Comparison of ENCODE assay signal across 22 cellular contexts in genomic region chr2:29255006-29255405, GRCh38.
A peak's percentile ranks its signal among the peaks of the same experiment; 100 is the strongest.
DNase-seq lines count a peak whose midpoint lies in the region; FAIRE-seq and TF ChIP-seq lines count a peak whose summit lies in the region.
"Had no signal": no experiment of that assay in that cellular context is flagged by ENCODE, and none has a peak within 500 bp of the region (broad histone marks: within the 10 kb centered on the region; RNA-seq: fewer than 3 reads in every experiment).

No MANE protein-coding gene starts in this region.

- H3K27me3 ChIP-seq in H1 (replicated peaks in 1 of 4; ENCODE audit: control insufficient read depth in 3 of 4, extremely low read depth in 1 of 4, insufficient read depth in 3 of 4, low read length in 3 of 4) (no peaks in the 10 kb centered on the region), sigmoid colon (no peaks in the 10 kb centered on the region), small intestine (ENCODE audit: control insufficient read depth in 2 of 2, insufficient read depth in 2 of 2, low read length in 2 of 2) (no peaks in the 10 kb centered on the region)
- H3K27me3 ChIP-seq: BLaER1 had no signal

- TF ChIP-seq EP300 in H1 (IDR thresholded peaks at IDR 0.05; ENCODE audit: borderline replicate concordance in 1 of 2, low read depth in 2 of 2, low read length in 2 of 2), result no peak
- TF ChIP-seq EP300 in sigmoid colon (IDR thresholded peaks at IDR 0.05), result no peak

- peak overlapping the region in 2 of 3 experiments; percentile 30 to 32 for H3K27ac Mint-ChIP-seq in nephron
- H3K27ac Mint-ChIP-seq: CD4-positive, alpha-beta memory T cell; GM23338; HFFc6; IgD-negative memory B cell had no signal

- H3K23me2 ChIP-seq in H1 (ENCODE audit: low read depth, low read length), result no peaks in the 10 kb centered on the region

- H3K4me3 ChIP-seq in H1 (ENCODE audit: extremely low read depth in 1 of 4, insufficient read depth in 2 of 4, low read depth in 3 of 4, low read length in 4 of 4) (no peak overlapping the region), sigmoid colon (no peak overlapping the region), small intestine (ENCODE audit: low read depth in 1 of 2, low read length in 2 of 2) (no peak overlapping the region)
- H3K4me3 ChIP-seq: BLaER1, GM23338 had no signal

- H3K27ac ChIP-seq in H1 (ENCODE audit: low read depth, low read length) (no peak overlapping the region), sigmoid colon (no peak overlapping the region), small intestine (ENCODE audit: low read depth in 1 of 2, low read length in 1 of 2) (no peak overlapping the region)
- H3K27ac ChIP-seq: BLaER1 had no signal

- H2AK5ac ChIP-seq in H1 (ENCODE audit: low read depth, low read length), result no peak overlapping the region

- H2AFZ ChIP-seq in H1 (ENCODE audit: low read length), result no peak overlapping the region
- H2AFZ ChIP-seq: GM23338 had no signal

- intact Hi-C loops in sigmoid colon (cut with DNase I), result no loop called here

- H3K36me3 Mint-ChIP-seq in nephron (ENCODE audit: low read depth), result no peaks in the 10 kb centered on the region
- H3K36me3 Mint-ChIP-seq: CD14-positive monocyte; CD4-positive, alpha-beta memory T cell; IgD-negative memory B cell had no signal

- no peak overlapping the region for H3K4ac ChIP-seq in H1 (replicated peaks; ENCODE audit: insufficient read length, low read depth, low read length)

- no peaks in the 10 kb centered on the region for H3K36me3 ChIP-seq in H1 (ENCODE audit: control insufficient read depth in 2 of 4, insufficient read depth in 4 of 4, low read length in 3 of 4)
- no peaks in the 10 kb centered on the region for H3K36me3 ChIP-seq in sigmoid colon
- no peaks in the 10 kb centered on the region for H3K36me3 ChIP-seq in small intestine (ENCODE audit: control insufficient read depth in 2 of 2, insufficient read depth in 2 of 2, low read length in 2 of 2)
- H3K36me3 ChIP-seq: BLaER1 had no signal

- FAIRE-seq in H1 (lab: Jason Lieb, UNC), result no peak
- no peak for FAIRE-seq in small intestine (lab: Jason Lieb, UNC)
- FAIRE-seq: GM12892, GM18507, HepG2 had no signal

- no peaks in the 10 kb centered on the region for H3K9me3 Mint-ChIP-seq in nephron
- H3K9me3 Mint-ChIP-seq: CD14-positive monocyte; CD4-positive, alpha-beta memory T cell; GM23338; HFFc6 had no signal

- H3K4me2 ChIP-seq in H1 (ENCODE audit: insufficient read depth in 1 of 2, low read depth in 2 of 2, low read length in 2 of 2), result no peak overlapping the region
- H3K4me2 ChIP-seq: BLaER1, GM23338 had no signal

- no peak overlapping the region for H3K9ac ChIP-seq in H1 (replicated peaks in 1 of 4; ENCODE audit: extremely low read depth in 1 of 4, low read depth in 3 of 4, low read length in 3 of 4)
- H3K9ac ChIP-seq: BLaER1 had no signal

- H3K4me3 Mint-ChIP-seq in nephron, result no peak overlapping the region
- H3K4me3 Mint-ChIP-seq: CD4-positive, alpha-beta memory T cell; GM23338; HFFc6; IgD-negative memory B cell had no signal

- no peak overlapping the region for H3K23ac ChIP-seq in H1 (ENCODE audit: insufficient read length)

- H3K9me3 ChIP-seq in H1 (ENCODE audit: insufficient read depth in 2 of 2, low read depth in 1 of 2, low read length in 1 of 2) (no peaks in the 10 kb centered on the region), sigmoid colon (no peaks in the 10 kb centered on the region), small intestine (ENCODE audit: control insufficient read depth, low read depth) (no peaks in the 10 kb centered on the region)
- H3K9me3 ChIP-seq: BLaER1 had no signal

- H3K27me3 Mint-ChIP-seq in nephron (ENCODE audit: low read depth), result peaks cover 31% of the 10 kb centered on the region

- no peak overlapping the region for H2BK5ac ChIP-seq in H1 (ENCODE audit: low read depth, low read length)

- H3K56ac ChIP-seq in H1 (replicated peaks; ENCODE audit: insufficient read length, low read depth, low read length), result no peak overlapping the region

- TF ChIP-seq RAD21 in H1 (IDR thresholded peaks at IDR 0.05 in 1 of 2, conservative IDR thresholded peaks at IDR 0.05 in 1 of 2; ENCODE audit: low read depth in 2 of 2, low read length in 2 of 2), result no peak

- H3K4me1 ChIP-seq in H1 (replicated peaks in 1 of 4; ENCODE audit: control insufficient read depth in 3 of 4, insufficient read depth in 4 of 4, low read length in 3 of 4) (no peaks in the 10 kb centered on the region; a peak in 1 of 7 replicates), sigmoid colon (no peaks in the 10 kb centered on the region), small intestine (ENCODE audit: control insufficient read depth in 2 of 2, insufficient read depth in 1 of 2, low read depth in 1 of 2, low read length in 1 of 2) (no peaks in the 10 kb centered on the region)

- H3K79me1 ChIP-seq in H1 (ENCODE audit: low read depth, low read length), result no peaks in the 10 kb centered on the region

- peaks cover 0 to 2% of the 10 kb centered on the region in 2 experiments for H4K20me1 ChIP-seq in H1 (replicated peaks in 1 of 2; ENCODE audit: control insufficient read depth in 1 of 2, insufficient read depth in 2 of 2, low read length in 2 of 2)
- H4K20me1 ChIP-seq: BLaER1 had no signal

- H2BK20ac ChIP-seq in H1 (ENCODE audit: low read length), result no peak overlapping the region

- H3K4me1 Mint-ChIP-seq in nephron, result peaks cover 8% of the 10 kb centered on the region
- H3K4me1 Mint-ChIP-seq: CD14-positive monocyte; CD4-positive, alpha-beta memory T cell; GM23338 had no signal

- H2BK15ac ChIP-seq in H1 (ENCODE audit: low read length), result no peak overlapping the region

- H4K8ac ChIP-seq in H1 (ENCODE audit: extremely low read depth, insufficient read depth, low read length), result 0 out of 2 replicates have a peak overlapping the region, but pooled peaks have one; percentile 41

- H3K14ac ChIP-seq in H1 (ENCODE audit: insufficient read length), result no peak overlapping the region

- H3K18ac ChIP-seq in H1 (ENCODE audit: extremely low read depth, low read length), result no peak overlapping the region

- 79% methylated on average over 2 of the region's 2 CpGs; no CpG with 5 or more reads in 1 of the 2 experiments for WGBS in H1 (ENCODE audit: extremely low coverage in 1 of 2, insufficient coverage in 1 of 2, insufficient read length in 1 of 2, insufficient replicate concordance in 2 of 2, low coverage in 1 of 2, low lambda C conversion rate in 2 of 2, missing lambda C conversion rate in 1 of 2), 2 experiments
- WGBS in sigmoid colon, 2 donors, result 42 to 58% methylated on average over 2 of the region's 2 CpGs
- WGBS in small intestine, 3 donors, result 59 to 73% (median 63%) methylated on average over 2 of the region's 2 CpGs

- CTCF ChIA-PET in H1 (lab: Charles Lee; ENCODE audit: partially characterized antibody), result no interaction called here

- DNase-seq in Ammon's horn (ENCODE audit: low spot score), result peak; percentile 64
- DNase-seq in H1 (ENCODE audit: low read depth in 1 of 2, low spot score in 2 of 2), result no peak
- peak; percentile 11 for DNase-seq in sigmoid colon
- DNase-seq in NCI-H2081 (lab: John Stamatoyannopoulos, UW), result no peak
- DNase-seq in SHP77 (lab: John Stamatoyannopoulos, UW), result no peak
- DNase-seq in small intestine, result no peak
- DNase-seq in NCI-H345 treated with DMSO at 0.1 percent for 48 hours (lab: John Stamatoyannopoulos, UW; ENCODE audit: unreplicated experiment), result no peak
- DNase-seq: ACHN; CD4-positive, alpha-beta memory T cell; DMS153; DMS79; GDM1; H7; HFFc6 had no signal

- POLR2A ChIA-PET in H1 (lab: Charles Lee; ENCODE audit: partially characterized antibody), result no interaction called here

- no peak overlapping the region for H4K5ac ChIP-seq in H1 (ENCODE audit: insufficient read length, low read depth, low read length)

- TF ChIP-seq CTCF in H1 (IDR thresholded peaks at IDR 0.05; ENCODE audit: control extremely low read depth in 1 of 3, insufficient read depth in 1 of 3, low read depth in 1 of 3, low read length in 3 of 3), result no peak
- no peak for TF ChIP-seq CTCF in nephron (IDR thresholded peaks at IDR 0.05; ENCODE audit: unreplicated experiment in 3 of 3)
- TF ChIP-seq CTCF in sigmoid colon (IDR thresholded peaks at IDR 0.05), result no peak

- H3K79me2 ChIP-seq in H1 (ENCODE audit: control insufficient read depth in 1 of 2, insufficient read depth in 2 of 2, low read length in 2 of 2), result no peaks in the 10 kb centered on the region

- H2BK12ac ChIP-seq in H1 (ENCODE audit: low read depth, low read length), result no peak overlapping the region

- H4K91ac ChIP-seq in H1 (replicated peaks; ENCODE audit: insufficient read length, low read length), result no peak overlapping the region

- no peak overlapping the region for H2BK120ac ChIP-seq in H1 (replicated peaks; ENCODE audit: low read depth, low read length)

- no peak for TF ChIP-seq POLR2A in H1 (IDR thresholded peaks at IDR 0.05; ENCODE audit: control extremely low read depth in 1 of 2, low read depth in 2 of 2, low read length in 2 of 2)
- TF ChIP-seq POLR2A in sigmoid colon (IDR thresholded peaks at IDR 0.05), result no peak

TF ChIP-seq in H1, 55 proteins besides CTCF, POLR2A, EP300 and RAD21:
- TF ChIP-seq E2F6 (IDR thresholded peaks at IDR 0.05), result no peak

Comparison
In these comparisons a context has a peak if more than half of its experiments do, and no peak if none do; other contexts are left out.
1. DNase-seq: peak in Ammon's horn (single experiment) and sigmoid colon (single experiment); none in H1 (0 of 2), NCI-H2081 (0 of 2), SHP77 (0 of 2), small intestine (single experiment) and NCI-H345 treated with DMSO at 0.1 percent for 48 hours (single experiment).